In genomic region chr2:32832400-32832799, GRCh38 we compare ENCODE assay signal across 13 cellular contexts.
DNase-seq lines count a peak whose midpoint lies in the region; ATAC-seq and TF ChIP-seq lines count a peak whose summit lies in the region.
"Had no signal": no experiment of that assay in that cellular context is flagged by ENCODE, and none has a peak within 500 bp of the region (broad histone marks: within the 10 kb centered on the region; RNA-seq: fewer than 3 reads in every experiment).

No MANE protein-coding gene starts in this region.

- no peak overlapping the region for H3T11ph ChIP-seq in H9 (ENCODE audit: low read length)

- no peaks in the 10 kb centered on the region for H3K27me3 ChIP-seq in Caco-2 (replicated peaks; ENCODE audit: control insufficient read depth, insufficient read depth, low read length)
- H3K27me3 ChIP-seq in mesenchymal stem cell (ENCODE audit: control insufficient read depth in 1 of 2, insufficient read depth in 1 of 2, low read length in 2 of 2) = peaks cover 0 to 17% of the 10 kb centered on the region in 2 experiments
- no peaks in the 10 kb centered on the region for H3K27me3 ChIP-seq in neuron (ENCODE audit: insufficient read depth, low read length)
- no peaks in the 10 kb centered on the region for H3K27me3 ChIP-seq in H9 (ENCODE audit: insufficient read depth, low read length)

- H3K4me1 ChIP-seq in Caco-2 (peaks cover 40% of the 10 kb centered on the region), mesenchymal stem cell (ENCODE audit: control insufficient read depth, insufficient read depth, low read depth, low read length) (no peaks in the 10 kb centered on the region), neuron (ENCODE audit: insufficient read depth, low read length) (peaks cover 16% of the 10 kb centered on the region), H9 (ENCODE audit: insufficient read depth, low read length) (no peaks in the 10 kb centered on the region; the same call in 1 of the 2 replicates)

- H4K91ac ChIP-seq in mesenchymal stem cell (ENCODE audit: low read length) (no peak overlapping the region), H9 (ENCODE audit: insufficient read length, low read depth, low read length) (no peak overlapping the region)

- peak; percentile 21 for ATAC-seq in SK-N-SH treated with all-trans-retinoic acid at 6 μM for 48 hours
- ATAC-seq in HG02852 (IDR thresholded peaks at IDR 0.05; ENCODE audit: unreplicated experiment) = no peak
- ATAC-seq in GM19455 (IDR thresholded peaks at IDR 0.05; ENCODE audit: unreplicated experiment) = no peak
- ATAC-seq: CD8-positive, alpha-beta T cell; HCT116 had no signal

- H3K36me3 Mint-ChIP-seq in Caco-2 (ENCODE audit: insufficient read depth, unreplicated experiment) = peaks cover 19% of the 10 kb centered on the region
- H3K36me3 Mint-ChIP-seq in T-helper 2 cell treated with Interferon-gamma antibody and Interleukin-4, amounts not matched to agents 5 μg/mL and 100 μg/mL, for 36 hours (ENCODE audit: low read depth) = no peaks in the 10 kb centered on the region
- peaks cover 0 to 4% (median 0%) of the 10 kb centered on the region in 3 experiments; a peak in 1 of 7 replicates for H3K36me3 Mint-ChIP-seq in H9 (ENCODE audit: insufficient read depth in 1 of 3, low read depth in 3 of 3)
- H3K36me3 Mint-ChIP-seq: CD14-positive monocyte; CD8-positive, alpha-beta T cell had no signal

- CTCF ChIA-PET in Caco-2 (lab: Charles Lee) = interaction anchor here (0.6 kb wide), 1 partner anchor 113 kb away, joined by 4 read pairs; no protein-coding TSS in a partner anchor

- H3K79me1 ChIP-seq in mesenchymal stem cell (replicated peaks; ENCODE audit: low read length, poor library complexity, severe bottlenecking) = no peaks in the 10 kb centered on the region
- H3K79me1 ChIP-seq in H9 (ENCODE audit: insufficient read depth, low read depth, low read length, poor library complexity, severe bottlenecking) = no peaks in the 10 kb centered on the region

- no peak overlapping the region for H3K23ac ChIP-seq in mesenchymal stem cell (ENCODE audit: low read length in 2 of 2)
- H3K23ac ChIP-seq in H9 (ENCODE audit: insufficient read length, low read depth, low read length) = no peak overlapping the region

- H3K27me3 Mint-ChIP-seq in Caco-2 (ENCODE audit: insufficient read depth, unreplicated experiment) (no peaks in the 10 kb centered on the region), H9 (ENCODE audit: low read depth) (no peaks in the 10 kb centered on the region)
- no peaks in the 10 kb centered on the region for H3K27me3 Mint-ChIP-seq in T-helper 2 cell treated with Interferon-gamma antibody and Interleukin-4, amounts not matched to agents 5 μg/mL and 100 μg/mL, for 36 hours (ENCODE audit: low read depth)

- H3K9ac ChIP-seq in mesenchymal stem cell (ENCODE audit: low read length) (no peak overlapping the region), H9 (ENCODE audit: extremely low read depth, insufficient read length, low read length) (no peak overlapping the region)

- H4K8ac ChIP-seq in mesenchymal stem cell (ENCODE audit: low read length) = no peak overlapping the region
- no peak overlapping the region for H4K8ac ChIP-seq in H9 (replicated peaks; ENCODE audit: insufficient read length, low read depth, low read length)

- H2BK15ac ChIP-seq in mesenchymal stem cell (ENCODE audit: low read depth, poor library complexity, severe bottlenecking) = no peak overlapping the region
- no peak overlapping the region for H2BK15ac ChIP-seq in H9 (ENCODE audit: low read depth, low read length)

- peaks cover 44% of the 10 kb centered on the region for H3K9me3 Mint-ChIP-seq in Caco-2 (ENCODE audit: unreplicated experiment)
- H3K9me3 Mint-ChIP-seq in T-helper 2 cell treated with Interferon-gamma antibody and Interleukin-4, amounts not matched to agents 5 μg/mL and 100 μg/mL, for 36 hours = no peaks in the 10 kb centered on the region
- H3K9me3 Mint-ChIP-seq in H9 = peaks cover 3 to 10% of the 10 kb centered on the region in 2 experiments; a peak in 4 of 5 replicates

- no peak overlapping the region for H3K4ac ChIP-seq in mesenchymal stem cell (ENCODE audit: low read depth in 1 of 2, low read length in 2 of 2)
- H3K4ac ChIP-seq in H9 (ENCODE audit: low read depth, low read length) = no peak overlapping the region

- intact Hi-C loops in Caco-2 (cut with micrococcal nuclease; ENCODE audit: unreplicated experiment) = loop anchor here (1.0 to 2.0 kb wide), 2 partner anchors 27 to 60 kb away; no protein-coding TSS in a partner anchor

- H3K56ac ChIP-seq in H9 (ENCODE audit: insufficient read length, low read depth, low read length) = no peak overlapping the region

- H3K14ac ChIP-seq in mesenchymal stem cell (ENCODE audit: low read length in 2 of 2) (no peak overlapping the region), H9 (ENCODE audit: insufficient read depth, low read length) (no peak overlapping the region)

- H3K4me3 ChIP-seq in Caco-2 (ENCODE audit: low read depth, low read length) (no peak overlapping the region), mesenchymal stem cell (ENCODE audit: insufficient read depth in 1 of 2, low read depth in 1 of 2, low read length in 2 of 2) (no peak overlapping the region), neuron (ENCODE audit: low read length) (no peak overlapping the region)

- H3K4me1 Mint-ChIP-seq in Caco-2 (ENCODE audit: low read depth, unreplicated experiment) (peaks cover 47% of the 10 kb centered on the region), H9 (peaks cover 9 to 10% of the 10 kb centered on the region in 2 experiments)
- peaks cover 6% of the 10 kb centered on the region for H3K4me1 Mint-ChIP-seq in T-helper 2 cell treated with Interferon-gamma antibody and Interleukin-4, amounts not matched to agents 5 μg/mL and 100 μg/mL, for 36 hours (ENCODE audit: low read depth)

- no peak overlapping the region for H2BK20ac ChIP-seq in H9 (ENCODE audit: low read depth, low read length, poor library complexity, severe bottlenecking)

- H2BK5ac ChIP-seq in mesenchymal stem cell (ENCODE audit: low read depth, low read length, poor library complexity, severe bottlenecking) (no peak overlapping the region), H9 (ENCODE audit: insufficient read length, low read length) (no peak overlapping the region)

- H3K27ac Mint-ChIP-seq in Caco-2 (ENCODE audit: unreplicated experiment) (peak overlapping the region; percentile 84), H9 (no peak overlapping the region)
- no peak overlapping the region for H3K27ac Mint-ChIP-seq in T-helper 2 cell treated with Interferon-gamma antibody and Interleukin-4, amounts not matched to agents 5 μg/mL and 100 μg/mL, for 36 hours
- H3K27ac Mint-ChIP-seq: CD14-positive monocyte; CD8-positive, alpha-beta T cell had no signal

- no peak overlapping the region for H2AFZ ChIP-seq in mesenchymal stem cell (ENCODE audit: low read depth, low read length)
- H2AFZ ChIP-seq in neuron (ENCODE audit: low read depth, low read length) = peak overlapping the region; percentile 50
- H2AFZ ChIP-seq in H9 (ENCODE audit: low read length) = no peak overlapping the region

- DNase-seq in Caco-2 (peak in 1 of 2 experiments; percentile 51), mesenchymal stem cell (no peak), H9 (no peak)
- DNase-seq in T-helper 2 cell treated with Interferon-gamma antibody and Interleukin-4, amounts not matched to agents 5 μg/mL and 100 μg/mL, for 36 hours (ENCODE audit: low spot score) = no peak
- DNase-seq: CD8-positive, alpha-beta T cell; COR-L47 had no signal

- H3K79me2 ChIP-seq in H9 (ENCODE audit: insufficient read depth, low read length) = no peaks in the 10 kb centered on the region

- H3K23me2 ChIP-seq in H9 (ENCODE audit: insufficient read length, low read depth, low read length, poor library complexity, severe bottlenecking) = no peaks in the 10 kb centered on the region

- H4K5ac ChIP-seq in H9 (ENCODE audit: insufficient read length, low read depth, low read length) = no peak overlapping the region

- H3K27ac ChIP-seq in mesenchymal stem cell (ENCODE audit: low read length, poor library complexity, severe bottlenecking) = peak overlapping the region; percentile 41
- no peak overlapping the region for H3K27ac ChIP-seq in H9 (ENCODE audit: insufficient read length, low read depth, low read length)
- H3K27ac ChIP-seq: 22Rv1 had no signal

- H2AK5ac ChIP-seq in mesenchymal stem cell (ENCODE audit: low read length, severe bottlenecking) (peak overlapping the region; percentile 70), H9 (ENCODE audit: insufficient read length, low read length) (no peak overlapping the region)

- no peak overlapping the region for H2BK12ac ChIP-seq in mesenchymal stem cell (ENCODE audit: low read length in 2 of 2)
- H2BK12ac ChIP-seq in H9 (ENCODE audit: insufficient read length, low read depth, low read length) = no peak overlapping the region

- TF ChIP-seq CTCF in Caco-2 (IDR thresholded peaks at IDR 0.05; ENCODE audit: insufficient read depth in 1 of 2, low read depth in 1 of 2, low read length in 1 of 2, severe bottlenecking in 1 of 2, unreplicated experiment in 1 of 2) = no peak
- TF ChIP-seq CTCF in H9 (conservative IDR thresholded peaks at IDR 0.05) = no peak

- H3K4me3 Mint-ChIP-seq in Caco-2 (ENCODE audit: unreplicated experiment) = peak overlapping the region; percentile 56
- H3K4me3 Mint-ChIP-seq in T-helper 2 cell treated with Interferon-gamma antibody and Interleukin-4, amounts not matched to agents 5 μg/mL and 100 μg/mL, for 36 hours = no peak overlapping the region
- H3K4me3 Mint-ChIP-seq in H9 = no peak overlapping the region
- H3K4me3 Mint-ChIP-seq: CD14-positive monocyte; CD8-positive, alpha-beta T cell had no signal

- peaks cover 16% of the 10 kb centered on the region for H3K9me3 ChIP-seq in Caco-2
- peaks cover 7% of the 10 kb centered on the region for H3K9me3 ChIP-seq in mesenchymal stem cell (ENCODE audit: control insufficient read depth, low read length)
- H3K9me3 ChIP-seq in neuron (ENCODE audit: low read length) = no peaks in the 10 kb centered on the region
- no peaks in the 10 kb centered on the region for H3K9me3 ChIP-seq in H9 (ENCODE audit: control insufficient read depth, low read depth, low read length)

- H3K36me3 ChIP-seq in Caco-2 (ENCODE audit: control insufficient read depth, insufficient read depth, low read length) (no peaks in the 10 kb centered on the region), mesenchymal stem cell (ENCODE audit: control insufficient read depth in 1 of 2, insufficient read depth in 2 of 2, low read depth in 1 of 2, low read length in 2 of 2) (no peaks in the 10 kb centered on the region), neuron (ENCODE audit: insufficient read depth, low read length) (no peaks in the 10 kb centered on the region)

- no peaks in the 10 kb centered on the region for H4K20me1 ChIP-seq in H9 (ENCODE audit: control insufficient read depth, insufficient read depth, insufficient read length)

- WGBS in mesenchymal stem cell = 100% methylated on average over 1 of the region's 3 CpGs
- WGBS in H9 (ENCODE audit: extremely low coverage, insufficient read length, low lambda C conversion rate) = no CpG with 5 or more reads among the region's 3 CpGs

- H2BK120ac ChIP-seq in mesenchymal stem cell (ENCODE audit: low read depth, low read length) (no peak overlapping the region), H9 (ENCODE audit: low read depth, low read length, poor library complexity, severe bottlenecking) (no peak overlapping the region)

- no peak overlapping the region for H3K4me2 ChIP-seq in mesenchymal stem cell (ENCODE audit: low read length, poor library complexity, severe bottlenecking)
- H3K4me2 ChIP-seq in H9 (ENCODE audit: insufficient read depth, insufficient read length, low read length) = no peak overlapping the region

- H3K18ac ChIP-seq in mesenchymal stem cell (ENCODE audit: low read depth in 1 of 2, low read length in 2 of 2) = no peak overlapping the region
- H3K18ac ChIP-seq in H9 (ENCODE audit: insufficient read length, low read depth, low read length) = no peak overlapping the region

- POLR2A ChIA-PET in Caco-2 (lab: Charles Lee) = no interaction called here

- BruUV-seq in Caco-2 (replicated peaks; lab: Mats Ljungman, UMichigan) = no TSS peak
